8 cellular contexts compared by ENCODE assay signal in the genomic region with DNA sequence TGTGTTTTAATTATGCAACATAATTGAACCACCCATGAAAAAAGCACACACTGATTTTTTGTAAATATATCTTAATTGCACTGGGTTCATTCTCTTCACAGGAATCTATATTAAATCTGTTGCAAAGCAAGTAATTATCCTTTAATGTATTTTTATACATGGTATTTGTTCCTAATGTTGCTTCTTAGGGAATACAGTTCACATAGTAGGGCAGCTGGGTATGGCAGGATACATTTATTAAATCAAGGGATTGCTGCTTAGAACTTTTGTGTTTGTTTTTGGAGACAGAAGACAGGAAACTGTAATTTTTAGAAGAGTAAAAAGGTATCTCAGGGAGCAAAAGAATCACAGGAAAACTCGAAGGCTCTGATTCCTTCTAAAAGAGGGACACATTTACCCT. TPM values are rescaled to one million over a fixed set of nuclear protein-coding genes. Genes with fewer than 3 reads are reported as not detected.
DNase-seq lines count a peak whose midpoint lies in the region; ATAC-seq and TF ChIP-seq lines count a peak whose summit lies in the region.

No MANE protein-coding gene starts in this region.

- H3K27ac Mint-ChIP-seq in T-cell, result peak overlapping the region; percentile 97 to 99

- POLR2A ChIA-PET in T-cell (lab: Charles Lee), result no interaction called here

- H3K27me3 Mint-ChIP-seq in T-cell, result no peaks in the 10 kb centered on the region

- peak overlapping the region; percentile 86 for H3K4me3 ChIP-seq in GM12875 (ENCODE audit: low read depth, low read length)
- peak overlapping the region; percentile 91 for H3K4me3 ChIP-seq in fibroblast of pulmonary artery (replicated peaks; ENCODE audit: low read depth, low read length)
- peak overlapping the region; percentile 82 for H3K4me3 ChIP-seq in skeletal muscle cell (ENCODE audit: low read depth, low read length)

- DNase-seq in T-cell, result no peak
- DNase-seq in fibroblast of pulmonary artery (ENCODE audit: low read depth), result no peak
- no peak for DNase-seq in skeletal muscle cell (ENCODE audit: low read depth)
- DNase-seq in SHP77 (lab: John Stamatoyannopoulos, UW), result no peak
- no peak for DNase-seq in NCI-H2029 (lab: John Stamatoyannopoulos, UW)

- ATAC-seq in T-cell (replicated peaks in 1 of 4) (no peak), HG02571 (IDR thresholded peaks at IDR 0.05; ENCODE audit: unreplicated experiment) (no peak), GM18867 (IDR thresholded peaks at IDR 0.05; ENCODE audit: unreplicated experiment) (no peak)

- TF ChIP-seq CTCF in GM12875 (IDR thresholded peaks at IDR 0.05; ENCODE audit: borderline replicate concordance, insufficient read depth, low read depth, low read length), result no peak
- no peak for TF ChIP-seq CTCF in fibroblast of pulmonary artery (IDR thresholded peaks at IDR 0.05; ENCODE audit: low read length, missing control alignments)

- peaks cover 25 to 30% (median 28%) of the 10 kb centered on the region in 3 donors for H3K4me1 Mint-ChIP-seq in T-cell

- peaks cover 3% of the 10 kb centered on the region for H3K36me3 Mint-ChIP-seq in T-cell

- CTCF ChIA-PET in T-cell (lab: Charles Lee), result interaction anchor here in 1 of 2 donors (0.7 kb wide), 1 partner anchor 21 kb away, joined by 6 read pairs; no protein-coding TSS in a partner anchor

- H3K4me3 Mint-ChIP-seq in T-cell, result peak overlapping the region; percentile 96 to 98 (median 96)

- H3K9me3 Mint-ChIP-seq in T-cell, result no peaks in the 10 kb centered on the region

RNA-seq across cellular contexts. Expression of gene SMIM13, which starts 1.0 kb away (rescaled TPM):
- total RNA-seq in T-cell, result 1 to 10 TPM; 3.6 to 8.0 (median 5.3) TPM

RNA-seq across cellular contexts. Expression of gene ERVFRD-1, which starts 18.9 kb away (rescaled TPM):
- under 1 TPM in 1 of 5 donors, not detected in 4; 0.10 TPM for total RNA-seq in T-cell

RNA-seq across cellular contexts. Expression of gene ELOVL2, which starts 48.5 kb away (rescaled TPM):
- total RNA-seq in T-cell, result under 1 TPM in 2 of 5 donors, not detected in 3; 0.06 to 0.12 TPM
